ENCODE assay signal across 27 cellular contexts in genomic region chr5:125950012-125950411, GRCh38.
"Had no signal": no experiment of that assay in that cellular context is flagged by ENCODE, and none has a peak within 500 bp of the region (broad histone marks: within the 10 kb centered on the region; RNA-seq: fewer than 3 reads in every experiment).

No MANE protein-coding gene starts in this region.

- FAIRE-seq: urothelium cell line had no signal

- H3K4me3 ChIP-seq: neural progenitor cell, ovary, psoas muscle, stomach, thoracic aorta, thyroid gland, tibial nerve, upper lobe of left lung, vagina had no signal

- H3K4me1 ChIP-seq: neural progenitor cell, parathyroid adenoma, psoas muscle, stomach, thyroid gland, tibial nerve, upper lobe of left lung, vagina had no signal

- ATAC-seq: natural killer cell; psoas muscle; right cardiac atrium; sciatic nerve; stimulated activated effector memory CD8-positive, alpha-beta T cell treated with anti-CD3 and anti-CD28 coated beads, Interleukin-12 subunit alpha, Interleukin-12 subunit beta, amount 100 ng/mL, for 72 hours; stimulated activated naive B cell treated with anti-CD40 and anti-IgM and Interleukin-4, amounts not matched to agents 10 μg/mL and 1 μg/mL and 100 μg/mL, for 72 hours had no signal

- H3K27ac ChIP-seq: neural progenitor cell, ovary, parathyroid adenoma, psoas muscle, stomach, thoracic aorta, thyroid gland, tibial nerve, upper lobe of left lung, vagina had no signal

- H2AFZ ChIP-seq: neural progenitor cell, parathyroid adenoma had no signal

- DNase-seq: natural killer cell; occipital lobe; ovary; posterior cingulate gyrus; psoas muscle; right cardiac atrium; small intestine; stimulated activated CD4-positive, alpha-beta T cell treated with anti-CD3 and anti-CD28 coated beads, Interleukin-15, amount 100 ng/mL, for 24 hours; stimulated activated CD4-positive, alpha-beta T cell treated with anti-CD3 and anti-CD28 coated beads, Interleukin-2, amount 100 ng/mL, for 24 hours; stimulated activated CD4-positive, alpha-beta T cell treated with anti-CD3 and anti-CD28 coated beads, Interleukin-2, amount 100 ng/mL, for 48 hours; stimulated activated CD4-positive, alpha-beta T cell treated with anti-CD3 and anti-CD28 coated beads, Interleukin-4, amount 100 ng/mL, for 24 hours; stimulated activated naive B cell treated with anti-CD40 and anti-IgM and Interleukin-4, amounts not matched to agents 10 μg/mL and 1 μg/mL and 100 μg/mL, for 72 hours; stimulated activated naive CD4-positive, alpha-beta T cell treated with Interleukin-2 at 50 U/mL for 16 hours; stomach; thyroid gland; upper lobe of left lung had no signal

- H3K9me3 ChIP-seq: ovary, psoas muscle, stomach, thoracic aorta, thyroid gland, vagina had no signal

- H3K9ac ChIP-seq: neural progenitor cell, parathyroid adenoma had no signal

- H3K36me3 Mint-ChIP-seq: neural progenitor cell; stimulated activated effector memory CD8-positive, alpha-beta T cell treated with anti-CD3 and anti-CD28 coated beads, Interleukin-12 subunit alpha, Interleukin-12 subunit beta, amount 100 ng/mL, for 72 hours had no signal

- H3K27ac Mint-ChIP-seq: natural killer cell; nephron; neural progenitor cell; progenitor cell of endocrine pancreas; stimulated activated effector memory CD8-positive, alpha-beta T cell treated with anti-CD3 and anti-CD28 coated beads, Interleukin-12 subunit alpha, Interleukin-12 subunit beta, amount 100 ng/mL, for 72 hours; stimulated activated naive B cell treated with anti-CD40 and anti-IgM and Interleukin-4, amounts not matched to agents 10 μg/mL and 1 μg/mL and 100 μg/mL, for 72 hours; stimulated activated naive CD8-positive, alpha-beta T cell treated with anti-CD3 and anti-CD28 coated beads, Interleukin-15, Interleukin-2, amounts not matched to agents 100 ng/mL and 50 ng/mL, for 24 hours had no signal

- H3K4me2 ChIP-seq: neural progenitor cell had no signal

- H3K4me3 Mint-ChIP-seq: natural killer cell; nephron; neural progenitor cell; stimulated activated effector memory CD8-positive, alpha-beta T cell treated with anti-CD3 and anti-CD28 coated beads, Interleukin-12 subunit alpha, Interleukin-12 subunit beta, amount 100 ng/mL, for 72 hours; stimulated activated naive B cell treated with anti-CD40 and anti-IgM and Interleukin-4, amounts not matched to agents 10 μg/mL and 1 μg/mL and 100 μg/mL, for 72 hours; stimulated activated naive CD8-positive, alpha-beta T cell treated with anti-CD3 and anti-CD28 coated beads, Interleukin-15, Interleukin-2, amounts not matched to agents 100 ng/mL and 50 ng/mL, for 24 hours had no signal

- H3K27me3 Mint-ChIP-seq: progenitor cell of endocrine pancreas; stimulated activated naive B cell treated with anti-CD40 and anti-IgM and Interleukin-4, amounts not matched to agents 10 μg/mL and 1 μg/mL and 100 μg/mL, for 72 hours; stimulated activated naive CD8-positive, alpha-beta T cell treated with anti-CD3 and anti-CD28 coated beads, Interleukin-15, Interleukin-2, amounts not matched to agents 100 ng/mL and 50 ng/mL, for 24 hours had no signal

- H3K36me3 ChIP-seq: neural progenitor cell, ovary, stomach, thoracic aorta, thyroid gland, tibial nerve, upper lobe of left lung, vagina had no signal

- H3K4me1 Mint-ChIP-seq: natural killer cell; nephron; neural progenitor cell; stimulated activated effector memory CD8-positive, alpha-beta T cell treated with anti-CD3 and anti-CD28 coated beads, Interleukin-12 subunit alpha, Interleukin-12 subunit beta, amount 100 ng/mL, for 72 hours; stimulated activated naive B cell treated with anti-CD40 and anti-IgM and Interleukin-4, amounts not matched to agents 10 μg/mL and 1 μg/mL and 100 μg/mL, for 72 hours had no signal

- H3K79me2 ChIP-seq: parathyroid adenoma had no signal

- H3K27me3 ChIP-seq: neural progenitor cell, ovary, stomach, thyroid gland, tibial nerve, upper lobe of left lung, vagina had no signal
